Comparison of ENCODE assay signal across 27 cellular contexts in the genomic region with DNA sequence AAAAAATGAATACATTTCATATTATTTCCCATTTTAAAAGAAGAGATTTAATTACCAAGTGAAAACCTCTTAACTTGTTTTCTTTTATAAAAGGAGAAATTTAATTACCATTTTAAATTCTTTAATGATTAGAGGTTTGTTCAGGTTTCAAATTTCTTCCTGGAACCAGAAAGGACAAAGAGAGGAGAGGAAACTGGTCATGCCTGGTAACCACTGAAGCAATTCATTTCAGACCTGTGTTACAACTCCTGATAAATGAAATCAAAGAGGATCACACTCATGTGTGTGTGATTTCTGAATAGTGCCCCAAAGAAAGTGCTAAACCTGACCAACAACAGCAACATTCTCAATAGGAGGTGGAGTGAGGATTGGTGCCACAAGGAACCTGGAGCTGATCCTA. TPM values are rescaled to one million over a fixed set of nuclear protein-coding genes. Genes with fewer than 3 reads are reported as not detected.
"Had no signal": no experiment of that assay in that cellular context is flagged by ENCODE, and none has a peak within 500 bp of the region (broad histone marks: within the 10 kb centered on the region; RNA-seq: fewer than 3 reads in every experiment).

No MANE protein-coding gene starts in this region.

- H3K27ac ChIP-seq: heart left ventricle, left ventricle myocardium inferior, pancreas, psoas muscle, upper lobe of right lung had no signal

- H3K27me3 ChIP-seq: pancreas, thyroid gland, upper lobe of right lung had no signal

- DNase-seq: activated B cell treated with CpG ODN at 0.5 μM for 24 hours; activated CD4-positive, alpha-beta T cell treated with anti-CD3 and anti-CD28 coated beads for 36 hours; activated CD4-positive, alpha-beta T cell treated with anti-CD3 and anti-CD28 coated beads, Interleukin-2, amount 50 U/mL, for 4 hours; activated CD8-positive, alpha-beta memory T cell treated with anti-CD3 and anti-CD28 coated beads for 24 hours; activated CD8-positive, alpha-beta memory T cell treated with anti-CD3 and anti-CD28 coated beads, Interleukin-2, amount 50 U/mL, for 4 hours; activated T-cell treated with anti-CD3 and anti-CD28 coated beads, Interleukin-2, amount 50 U/mL, for 24 hours; aorta; central memory CD4-positive, alpha-beta T cell; dermis blood vessel endothelial cell; effector memory CD4-positive, alpha-beta T cell; heart left ventricle; islet precursor cell; left ventricle myocardium inferior; pancreas; psoas muscle; right cardiac atrium; stimulated activated CD4-positive, alpha-beta T cell treated with anti-CD3 and anti-CD28 coated beads, Interleukin-1b, Interleukin-23, amount 100 ng/mL, for 48 hours; substantia nigra; T1000; upper lobe of right lung had no signal

- H3K36me3 ChIP-seq: heart left ventricle, left ventricle myocardium inferior, pancreas, thyroid gland, upper lobe of right lung had no signal

- H3K4me1 ChIP-seq: heart left ventricle, left ventricle myocardium inferior, pancreas, psoas muscle, upper lobe of right lung had no signal

- ATAC-seq: activated CD4-positive, alpha-beta T cell treated with anti-CD3 and anti-CD28 coated beads for 36 hours; activated naive CD4-positive, alpha-beta T cell treated with anti-CD3 and anti-CD28 coated beads, Interleukin-2, amount 50 U/mL, for 72 hours; activated T-helper 17 cell treated with anti-CD3 and anti-CD28 coated beads, Interleukin-2, amount 50 U/mL, for 72 hours; heart left ventricle; pancreas; psoas muscle; right cardiac atrium; upper lobe of right lung had no signal

- H3K4me3 ChIP-seq: heart left ventricle, left ventricle myocardium inferior, pancreas, psoas muscle, thyroid gland, upper lobe of right lung had no signal

- H3K9me3 ChIP-seq: heart left ventricle, left ventricle myocardium inferior, pancreas, psoas muscle, thyroid gland, upper lobe of right lung had no signal

RNA-seq across cellular contexts. Expression of a gene that starts 12.6 kb away (rescaled TPM):
- total RNA-seq: activated B cell treated with CpG ODN at 0.5 μM for 24 hours; activated CD4-positive, alpha-beta T cell treated with anti-CD3 and anti-CD28 coated beads for 36 hours; activated naive CD4-positive, alpha-beta T cell treated with anti-CD3 and anti-CD28 coated beads, Interleukin-2, amount 50 U/mL, for 72 hours; activated T-helper 17 cell treated with anti-CD3 and anti-CD28 coated beads, Interleukin-2, amount 50 U/mL, for 72 hours; endothelial cell of umbilical vein; fibroblast of villous mesenchyme; mesothelial cell of epicardium had no signal

RNA-seq across cellular contexts. Expression of a gene that starts 39.7 kb away (rescaled TPM):
- total RNA-seq: activated B cell treated with CpG ODN at 0.5 μM for 24 hours; activated CD4-positive, alpha-beta T cell treated with anti-CD3 and anti-CD28 coated beads for 36 hours; activated naive CD4-positive, alpha-beta T cell treated with anti-CD3 and anti-CD28 coated beads, Interleukin-2, amount 50 U/mL, for 72 hours; activated T-helper 17 cell treated with anti-CD3 and anti-CD28 coated beads, Interleukin-2, amount 50 U/mL, for 72 hours; aorta; dermis blood vessel endothelial cell; endothelial cell of umbilical vein; fibroblast of villous mesenchyme; heart left ventricle; left ventricle myocardium inferior; lung microvascular endothelial cell; mesothelial cell of epicardium; right cardiac atrium; thyroid gland; upper lobe of right lung had no signal

RNA-seq across cellular contexts. Expression of a gene that starts 41.1 kb away (rescaled TPM):
- total RNA-seq: activated B cell treated with CpG ODN at 0.5 μM for 24 hours, endothelial cell of umbilical vein, fibroblast of villous mesenchyme, heart left ventricle, left ventricle myocardium inferior, lung microvascular endothelial cell, mesothelial cell of epicardium, psoas muscle had no signal

RNA-seq across cellular contexts. Expression of a gene that starts 45.8 kb away (rescaled TPM):
- total RNA-seq: activated B cell treated with CpG ODN at 0.5 μM for 24 hours; activated CD4-positive, alpha-beta T cell treated with anti-CD3 and anti-CD28 coated beads for 36 hours; activated naive CD4-positive, alpha-beta T cell treated with anti-CD3 and anti-CD28 coated beads, Interleukin-2, amount 50 U/mL, for 72 hours; activated T-helper 17 cell treated with anti-CD3 and anti-CD28 coated beads, Interleukin-2, amount 50 U/mL, for 72 hours; aorta; dermis blood vessel endothelial cell; endothelial cell of umbilical vein; fibroblast of villous mesenchyme; heart left ventricle; left ventricle myocardium inferior; lung microvascular endothelial cell; mesothelial cell of epicardium; pancreas; psoas muscle; right cardiac atrium; thyroid gland; upper lobe of right lung had no signal
